8 cellular contexts compared by ENCODE assay signal in genomic region chr3:192812736-192813383, GRCh38.
DNase-seq lines count a peak whose midpoint lies in the region; ATAC-seq and TF ChIP-seq lines count a peak whose summit lies in the region.

No MANE protein-coding gene starts in this region.

- H3K36me3 Mint-ChIP-seq in mesothelial cell of epicardium: no peaks in the 10 kb centered on the region
- no peaks in the 10 kb centered on the region for H3K36me3 Mint-ChIP-seq in activated T-cell treated with anti-CD3 and anti-CD28 coated beads, Interleukin-2, amount 50 U/mL, for 4 hours (ENCODE audit: insufficient read depth)

- no peaks in the 10 kb centered on the region for H3K36me3 ChIP-seq in ACC112 (ENCODE audit: insufficient read depth, low read length)

- peaks cover 14% of the 10 kb centered on the region for H3K4me1 ChIP-seq in ACC112 (ENCODE audit: control insufficient read depth, insufficient read depth, low read length, unreplicated experiment)

- DNase-seq in GM13977 (ENCODE audit: low spot score) (no peak), NCI-H524 (lab: John Stamatoyannopoulos, UW) (peak; percentile 60 to 81), cardiac fibroblast (ENCODE audit: low read depth in 2 of 2) (peak; percentile 78 to 84), mesothelial cell of epicardium (ENCODE audit: low spot score in 2 of 2, unreplicated experiment in 2 of 2) (peak in 1 of 2 experiments; percentile 47), NCI-H2029 treated with DMSO at 0.1 percent for 48 hours (lab: John Stamatoyannopoulos, UW) (no peak), HK-2 (ENCODE audit: unreplicated experiment) (no peak)
- DNase-seq in activated T-cell treated with anti-CD3 and anti-CD28 coated beads, Interleukin-2, amount 50 U/mL, for 4 hours: no peak

- H3K79me2 ChIP-seq in ACC112 (ENCODE audit: control insufficient read depth, insufficient read depth, low read length, unreplicated experiment): no peaks in the 10 kb centered on the region

- no peaks in the 10 kb centered on the region for H3K27me3 Mint-ChIP-seq in mesothelial cell of epicardium (ENCODE audit: low read depth)
- H3K27me3 Mint-ChIP-seq in activated T-cell treated with anti-CD3 and anti-CD28 coated beads, Interleukin-2, amount 50 U/mL, for 4 hours (ENCODE audit: low read depth): no peaks in the 10 kb centered on the region

- H3K27ac ChIP-seq in ACC112 (ENCODE audit: low read depth, low read length): no peak overlapping the region

- no peaks in the 10 kb centered on the region for H3K9me3 Mint-ChIP-seq in mesothelial cell of epicardium
- no peaks in the 10 kb centered on the region for H3K9me3 Mint-ChIP-seq in activated T-cell treated with anti-CD3 and anti-CD28 coated beads, Interleukin-2, amount 50 U/mL, for 4 hours

- H3K27me3 ChIP-seq in ACC112 (ENCODE audit: insufficient read depth, low read length): no peaks in the 10 kb centered on the region

- in situ Hi-C loops in GM13977 (cut with MboI; ENCODE audit: low pct_unique_long_range_greater_than_20kb, low sequenced_read_pairs, unreplicated experiment): loop anchor here (10.0 to 25.0 kb wide), 3 partner anchors 102 to 749 kb away; partner anchors contain the start of genes ATP13A4 and MB21D2

- no peak overlapping the region for H3K4me3 Mint-ChIP-seq in mesothelial cell of epicardium
- no peak overlapping the region for H3K4me3 Mint-ChIP-seq in activated T-cell treated with anti-CD3 and anti-CD28 coated beads, Interleukin-2, amount 50 U/mL, for 4 hours

- peak overlapping the region; percentile 41 for H2AFZ ChIP-seq in ACC112 (ENCODE audit: low read length, unreplicated experiment)

- H3K27ac Mint-ChIP-seq in mesothelial cell of epicardium: no peak overlapping the region

- H3K4me3 ChIP-seq in ACC112 (ENCODE audit: low read depth, low read length) (no peak overlapping the region), cardiac fibroblast (replicated peaks in 1 of 2; ENCODE audit: low read depth in 2 of 2, low read length in 2 of 2) (no peak overlapping the region)

- TF ChIP-seq CTCF in GM13977 (IDR thresholded peaks at IDR 0.05; ENCODE audit: extremely low read depth, insufficient read depth, missing control alignments): peak; percentile 32
- peak; percentile 66 for TF ChIP-seq CTCF in cardiac fibroblast (IDR thresholded peaks at IDR 0.05; ENCODE audit: low read depth, low read length)
- TF ChIP-seq CTCF in mesothelial cell of epicardium (IDR thresholded peaks at IDR 0.05; ENCODE audit: unreplicated experiment): peak; percentile 66

- H3K4me1 Mint-ChIP-seq in mesothelial cell of epicardium: peaks cover 9% of the 10 kb centered on the region
- peaks cover 18% of the 10 kb centered on the region for H3K4me1 Mint-ChIP-seq in activated T-cell treated with anti-CD3 and anti-CD28 coated beads, Interleukin-2, amount 50 U/mL, for 4 hours (ENCODE audit: low read depth)

- ATAC-seq in activated T-cell treated with anti-CD3 and anti-CD28 coated beads, Interleukin-2, amount 50 U/mL, for 4 hours: no peak

Comparison
In these comparisons a context has a peak if more than half of its experiments do, and no peak if none do; other contexts are left out.
1. DNase-seq: peak in NCI-H524 (2 of 2) and cardiac fibroblast (2 of 2); none in GM13977 (single experiment), activated T-cell treated with anti-CD3 and anti-CD28 coated beads, Interleukin-2, amount 50 U/mL, for 4 hours (single experiment), NCI-H2029 treated with DMSO at 0.1 percent for 48 hours (single experiment) and HK-2 (single experiment).
2. Peak in every context shown above with its lines, with median percentiles within 50 percentile points of each other: CTCF ChIP-seq.